21 cellular contexts compared by ENCODE assay signal in genomic region chr1:18978706-18979105, GRCh38. TPM values are rescaled to one million over a fixed set of nuclear protein-coding genes. Genes with fewer than 3 reads are reported as not detected.
DNase-seq lines count a peak whose midpoint lies in the region; ATAC-seq, FAIRE-seq and TF ChIP-seq lines count a peak whose summit lies in the region.
"Had no signal": no experiment of that assay in that cellular context is flagged by ENCODE, and none has a peak within 500 bp of the region (broad histone marks: within the 10 kb centered on the region; RNA-seq: fewer than 3 reads in every experiment).

No MANE protein-coding gene starts in this region.

- H2BK20ac ChIP-seq in H9 (ENCODE audit: low read depth, low read length, poor library complexity, severe bottlenecking) = no peak overlapping the region

- no peak overlapping the region for H3K56ac ChIP-seq in H9 (ENCODE audit: insufficient read length, low read depth, low read length)

- no peak overlapping the region for H4K8ac ChIP-seq in H9 (replicated peaks; ENCODE audit: insufficient read length, low read depth, low read length)

- DNase-seq in H9 (no peak), bronchial epithelial cell (ENCODE audit: low read depth) (no peak), left ventricle myocardium superior (no peak), gastrocnemius medialis (peak; percentile 24)
- DNase-seq: CD4-positive, CD25-positive, alpha-beta regulatory T cell; Karpas-422; MV-4-11; NCI-H1694; NCI-H2081; NCI-H2171; NCI-H345; NCI-H524; NCI-H774; NK-92 treated with Interleukin-12 subunit alpha and Interleukin-12 subunit beta, amount 100 ng/mL, for 24 hours; SJCRH30 had no signal

- H3K4me1 Mint-ChIP-seq in H9 = peaks cover 0 to 7% of the 10 kb centered on the region in 2 experiments; a peak in 1 of 4 replicates

- no peak overlapping the region for H3K18ac ChIP-seq in H9 (ENCODE audit: insufficient read length, low read depth, low read length)

- no peak overlapping the region for H3K23ac ChIP-seq in H9 (ENCODE audit: insufficient read length, low read depth, low read length)

- ATAC-seq in left ventricle myocardium superior = peak; percentile 99
- peak; percentile 78 to 89 for ATAC-seq in gastrocnemius medialis
- no peak for ATAC-seq in HG03457 (IDR thresholded peaks at IDR 0.05; ENCODE audit: unreplicated experiment)
- no peak for ATAC-seq in GM18519 (IDR thresholded peaks at IDR 0.05; ENCODE audit: low FRiP score, unreplicated experiment)
- ATAC-seq in HG03025 (IDR thresholded peaks at IDR 0.05; ENCODE audit: low FRiP score, unreplicated experiment) = no peak

- H3K9me3 ChIP-seq in H9 (ENCODE audit: control insufficient read depth, low read depth, low read length) (no peaks in the 10 kb centered on the region), gastrocnemius medialis (peaks cover 0 to 6% (median 0%) of the 10 kb centered on the region in 3 donors)

- no peak for TF ChIP-seq POLR2A in gastrocnemius medialis (IDR thresholded peaks at IDR 0.05)

- no peak overlapping the region for H3K4me2 ChIP-seq in H9 (ENCODE audit: insufficient read depth, insufficient read length, low read length)

- no peak overlapping the region for H2BK120ac ChIP-seq in H9 (ENCODE audit: low read depth, low read length, poor library complexity, severe bottlenecking)

- peak overlapping the region; percentile 55; the same call in 1 of the 2 replicates for H3K14ac ChIP-seq in H9 (ENCODE audit: insufficient read depth, low read length)

- H3K79me1 ChIP-seq in H9 (ENCODE audit: insufficient read depth, low read depth, low read length, poor library complexity, severe bottlenecking) = no peaks in the 10 kb centered on the region

- H3K27ac ChIP-seq in H9 (ENCODE audit: insufficient read length, low read depth, low read length) (no peak overlapping the region), gastrocnemius medialis (peak overlapping the region in 1 of 4 donors; percentile 59)
- H3K27ac ChIP-seq: RWPE1, SJCRH30 had no signal

- H3K4ac ChIP-seq in H9 (ENCODE audit: low read depth, low read length) = no peak overlapping the region

- no peaks in the 10 kb centered on the region for H3K23me2 ChIP-seq in H9 (ENCODE audit: insufficient read length, low read depth, low read length, poor library complexity, severe bottlenecking)

- H4K5ac ChIP-seq in H9 (ENCODE audit: insufficient read length, low read depth, low read length) = no peak overlapping the region

- H3K9me3 Mint-ChIP-seq in H9 = peaks cover 9% of the 10 kb centered on the region in 2 experiments

- H2AFZ ChIP-seq in H9 (ENCODE audit: low read length) = no peak overlapping the region

- H3T11ph ChIP-seq in H9 (ENCODE audit: low read length) = no peak overlapping the region

- TF ChIP-seq CTCF in H9 (conservative IDR thresholded peaks at IDR 0.05) = no peak
- no peak for TF ChIP-seq CTCF in bronchial epithelial cell (IDR thresholded peaks at IDR 0.05; ENCODE audit: insufficient read depth, low read length, severe bottlenecking)
- no peak for TF ChIP-seq CTCF in gastrocnemius medialis (IDR thresholded peaks at IDR 0.05 in 4 of 5, conservative IDR thresholded peaks at IDR 0.05 in 1 of 5)

- no peak overlapping the region for H2AK5ac ChIP-seq in H9 (ENCODE audit: insufficient read length, low read length)

- no peak overlapping the region for H3K27ac Mint-ChIP-seq in H9

- H3K4me3 ChIP-seq in bronchial epithelial cell (ENCODE audit: low read depth, low read length) = no peak overlapping the region
- H3K4me3 ChIP-seq in gastrocnemius medialis = no peak overlapping the region
- H3K4me3 ChIP-seq: SJCRH30 had no signal

- no peak overlapping the region for H2BK12ac ChIP-seq in H9 (ENCODE audit: insufficient read length, low read depth, low read length)

- intact Hi-C loops in left ventricle myocardium superior (cut with micrococcal nuclease) = no loop called here
- intact Hi-C loops in gastrocnemius medialis (cut with DNase I; ENCODE audit: low total_unique reads) = no loop called here

- H4K20me1 ChIP-seq in H9 (ENCODE audit: control insufficient read depth, insufficient read depth, insufficient read length) = no peaks in the 10 kb centered on the region

- H3K4me3 Mint-ChIP-seq in H9 = no peak overlapping the region
- H3K4me3 Mint-ChIP-seq: CD4-positive, CD25-positive, alpha-beta regulatory T cell had no signal

- H4K91ac ChIP-seq in H9 (ENCODE audit: insufficient read length, low read depth, low read length) = no peak overlapping the region

- in situ Hi-C loops in gastrocnemius medialis (cut with MboI; ENCODE audit: low sequenced_read_pairs in 4 of 4) = no loop called here

- no peaks in the 10 kb centered on the region for H3K27me3 ChIP-seq in H9 (ENCODE audit: insufficient read depth, low read length)
- no peaks in the 10 kb centered on the region for H3K27me3 ChIP-seq in bronchial epithelial cell (ENCODE audit: control insufficient read depth, insufficient read depth, low read length)
- H3K27me3 ChIP-seq in gastrocnemius medialis = no peaks in the 10 kb centered on the region

- H3K27me3 Mint-ChIP-seq in H9 (ENCODE audit: low read depth) = peaks cover 27% of the 10 kb centered on the region

- H3K36me3 Mint-ChIP-seq in H9 (ENCODE audit: insufficient read depth in 1 of 3, low read depth in 3 of 3) = no peaks in the 10 kb centered on the region

- peak; percentile 55 for FAIRE-seq in bronchial epithelial cell (lab: Jason Lieb, UNC)
- FAIRE-seq: GM12891, H1 had no signal

- H3K36me3 ChIP-seq in bronchial epithelial cell (ENCODE audit: control insufficient read depth, insufficient read depth, low read length) (no peaks in the 10 kb centered on the region), gastrocnemius medialis (no peaks in the 10 kb centered on the region)
- H3K36me3 ChIP-seq: SJCRH30 had no signal

- H3K4me1 ChIP-seq in H9 (ENCODE audit: insufficient read depth, low read length) (no peaks in the 10 kb centered on the region), gastrocnemius medialis (peaks cover 4 to 5% of the 10 kb centered on the region in 2 donors)
- H3K4me1 ChIP-seq: SJCRH30 had no signal

- no peaks in the 10 kb centered on the region for H3K79me2 ChIP-seq in H9 (ENCODE audit: insufficient read depth, low read length)

- H2BK15ac ChIP-seq in H9 (ENCODE audit: low read depth, low read length) = no peak overlapping the region

- H3K9ac ChIP-seq in H9 (ENCODE audit: extremely low read depth, insufficient read length, low read length) = no peak overlapping the region

- no CpG with 5 or more reads among the region's 2 CpGs for WGBS in H9 (ENCODE audit: extremely low coverage, insufficient read length, low lambda C conversion rate)

- H2BK5ac ChIP-seq in H9 (ENCODE audit: insufficient read length, low read length) = no peak overlapping the region

RNA-seq across cellular contexts. Expression of gene IFFO2, which starts 22.2 kb away (rescaled TPM):
- total RNA-seq in H9 (2021) (3.6 and 6.1 TPM in 2 replicates), bronchial epithelial cell (11.8 and 26.0 TPM in 2 replicates), left ventricle myocardium superior (5.0 TPM), gastrocnemius medialis (10 to 100 TPM in 1 of 4 donors, 1 to 10 TPM in 3; 2.1 to 16.3 (median 5.7) TPM)

Comparison
In these comparisons a context has a peak if more than half of its experiments do, and no peak if none do; other contexts are left out.
1. DNase-seq: peak in gastrocnemius medialis (2 of 2); none in H9 (single experiment), bronchial epithelial cell (single experiment) and left ventricle myocardium superior (single experiment).
2. ATAC-seq: peak in left ventricle myocardium superior (single experiment) and gastrocnemius medialis (2 of 2); none in HG03457 (single experiment), GM18519 (single experiment) and HG03025 (single experiment).